1 cellular context compared by ENCODE assay signal in genomic region chr1:39167632-39168209, GRCh38.
A peak's percentile ranks its signal among the peaks of the same experiment; 100 is the strongest.
TF ChIP-seq lines count a peak whose summit lies in the region.

No MANE protein-coding gene starts in this region.

TF ChIP-seq in K562, 482 proteins besides CTCF, POLR2A, EP300 and RAD21 (continued from another document and continues in another):
- TF ChIP-seq ZBTB11 (CRISPR knock-in tag; IDR thresholded peaks at IDR 0.05) (peak in 1 of 3 experiments; percentile 68; a peak in 2 of 6 replicates), SMAD4 (CRISPR knock-in tag; conservative IDR thresholded peaks at IDR 0.05) (peak; percentile 97), TBP (optimal IDR thresholded peaks at IDR 0.05; ENCODE audit: low read depth, low read length) (peak; percentile 15), NFE2 (IDR thresholded peaks at IDR 0.05; ENCODE audit: low read depth) (no peak), CREBBP (IDR thresholded peaks at IDR 0.05; ENCODE audit: low read depth, low read length) (no peak), ZNF57 (CRISPR knock-in tag; IDR thresholded peaks at IDR 0.05) (no peak), BMI1 (IDR thresholded peaks at IDR 0.05; ENCODE audit: low read length) (no peak), HDAC6 (IDR thresholded peaks at IDR 0.05; ENCODE audit: low read depth, low read length) (no peak), DNMT1 (IDR thresholded peaks at IDR 0.05) (0 out of 2 replicates have a peak, but pooled peaks have one; percentile 12), ZNF41 (CRISPR knock-in tag; conservative IDR thresholded peaks at IDR 0.05) (no peak), TFE3 (CRISPR knock-in tag; IDR thresholded peaks at IDR 0.05) (peak; percentile 81), GABPB1 (CRISPR knock-in tag; IDR thresholded peaks at IDR 0.05) (peak; percentile 61; the same call in 1 of the 2 replicates), LCOR (CRISPR knock-in tag; IDR thresholded peaks at IDR 0.05) (peak; percentile 93), PBX2 (CRISPR knock-in tag; IDR thresholded peaks at IDR 0.05; ENCODE audit: low read depth) (no peak), PBX2 (tag; conservative IDR thresholded peaks at IDR 0.05; ENCODE audit: low read depth) (peak; percentile 73), CREB3 (tag; conservative IDR thresholded peaks at IDR 0.05; ENCODE audit: low read depth) (0 out of 2 replicates have a peak, but pooled peaks have one; percentile 60), CBX2 (IDR thresholded peaks at IDR 0.05; ENCODE audit: insufficient read depth, low read length, poor library complexity, severe bottlenecking) (no peak), JUN (IDR thresholded peaks at IDR 0.05; ENCODE audit: borderline replicate concordance, low read depth, low read length) (peak; percentile 61; the same call in 1 of the 2 replicates), JUN (CRISPR knock-in tag; IDR thresholded peaks at IDR 0.05; ENCODE audit: borderline replicate concordance) (no peak), KLF16 (IDR thresholded peaks at IDR 0.05) (peak; percentile 89), ZNF197 (CRISPR knock-in tag; IDR thresholded peaks at IDR 0.05; ENCODE audit: low read depth) (0 out of 2 replicates have a peak, but pooled peaks have one; percentile 75), ZNF589 (CRISPR knock-in tag; IDR thresholded peaks at IDR 0.05; ENCODE audit: low read depth) (peak; percentile 92), ZNF253 (CRISPR knock-in tag; conservative IDR thresholded peaks at IDR 0.05) (no peak), NCOA6 (IDR thresholded peaks at IDR 0.05) (peak; percentile 74), CXXC5 (CRISPR knock-in tag; IDR thresholded peaks at IDR 0.05) (peak; percentile 74), ZNF696 (CRISPR knock-in tag; conservative IDR thresholded peaks at IDR 0.05) (no peak), HDAC1 (IDR thresholded peaks at IDR 0.05) (peak in 1 of 2 experiments; percentile 88; a peak in 2 of 4 replicates), MECOM (CRISPR knock-in tag; IDR thresholded peaks at IDR 0.05) (peak; percentile 89), NUFIP1 (IDR thresholded peaks at IDR 0.05; ENCODE audit: partially characterized antibody) (no peak), ETV1 (tag; conservative IDR thresholded peaks at IDR 0.05; ENCODE audit: low read depth) (peak; percentile 96), ZMIZ1 (IDR thresholded peaks at IDR 0.05; ENCODE audit: low read depth in 2 of 2, low read length in 2 of 2) (peak in 1 of 2 experiments; percentile 91; a peak in 2 of 4 replicates), MBD1 (CRISPR knock-in tag; IDR thresholded peaks at IDR 0.05) (no peak), NKRF (IDR thresholded peaks at IDR 0.05; ENCODE audit: borderline replicate concordance) (no peak), BACH1 (tag; IDR thresholded peaks at IDR 0.05) (peak; percentile 58; the same call in 1 of the 2 replicates), MEF2D (tag; conservative IDR thresholded peaks at IDR 0.05; ENCODE audit: low read depth) (0 out of 2 replicates have a peak, but pooled peaks have one; percentile 28), CREB1 (IDR thresholded peaks at IDR 0.05) (no peak), CREB1 (CRISPR knock-in tag; IDR thresholded peaks at IDR 0.05) (peak; percentile 27; the same call in 1 of the 2 replicates), ZSCAN32 (CRISPR knock-in tag; IDR thresholded peaks at IDR 0.05) (no peak), GATAD2B (IDR thresholded peaks at IDR 0.05; ENCODE audit: borderline replicate concordance) (peak; percentile 71; the same call in 1 of the 2 replicates), FOXJ2 (tag; IDR thresholded peaks at IDR 0.05) (peak; percentile 74), ZNF217 (CRISPR knock-in tag; IDR thresholded peaks at IDR 0.05) (no peak), FOSL1 (tag; conservative IDR thresholded peaks at IDR 0.05) (0 out of 2 replicates have a peak, but pooled peaks have one; percentile 43), ZNF609 (CRISPR knock-in tag; IDR thresholded peaks at IDR 0.05; ENCODE audit: borderline replicate concordance) (no peak)
